Comparison of ENCODE assay signal across 33 cellular contexts in genomic region chr2:178473931-178474330, GRCh38. TPM values are rescaled to one million over a fixed set of nuclear protein-coding genes. Genes with fewer than 3 reads are reported as not detected.
A peak's percentile ranks its signal among the peaks of the same experiment; 100 is the strongest.
DNase-seq lines count a peak whose midpoint lies in the region; ATAC-seq and TF ChIP-seq lines count a peak whose summit lies in the region.
"Had no signal": no experiment of that assay in that cellular context is flagged by ENCODE, and none has a peak within 500 bp of the region (broad histone marks: within the 10 kb centered on the region; RNA-seq: fewer than 3 reads in every experiment).

No MANE protein-coding gene starts in this region.

- peaks cover 16% of the 10 kb centered on the region for H3K36me3 Mint-ChIP-seq in brain
- H3K36me3 Mint-ChIP-seq: immature natural killer cell; mesothelial cell of epicardium; natural killer cell treated with Interleukin-12 subunit alpha and Interleukin-12 subunit beta and Interleukin-15 and Interleukin-18, amount 100 ng/mL, for 72 hours; stimulated activated memory B cell treated with anti-CD40 and anti-IgM and Interleukin-4, amounts not matched to agents 10 μg/mL and 1 μg/mL and 100 μg/mL, for 72 hours had no signal

- H3K27ac Mint-ChIP-seq in brain: peak overlapping the region in 1 of 5 experiments; percentile 42
- H3K27ac Mint-ChIP-seq: activated T-cell treated with anti-CD3 and anti-CD28 coated beads, Interleukin-2, amount 50 U/mL, for 24 hours; IgD-negative memory B cell; natural killer cell treated with Interleukin-12 subunit alpha and Interleukin-12 subunit beta and Interleukin-15 and Interleukin-18, amount 100 ng/mL, for 72 hours; stimulated activated memory B cell treated with anti-CD40 and anti-IgM and Interleukin-4, amounts not matched to agents 10 μg/mL and 1 μg/mL and 100 μg/mL, for 72 hours; T-helper 17 cell had no signal

- H3K9me3 Mint-ChIP-seq in brain: peaks cover 0 to 4% (median 0%) of the 10 kb centered on the region in 5 experiments
- H3K9me3 Mint-ChIP-seq: activated T-cell treated with anti-CD3 and anti-CD28 coated beads, Interleukin-2, amount 50 U/mL, for 24 hours; IgD-negative memory B cell; immature natural killer cell; mesothelial cell of epicardium; natural killer cell treated with Interleukin-12 subunit alpha and Interleukin-12 subunit beta and Interleukin-15 and Interleukin-18, amount 100 ng/mL, for 72 hours; stimulated activated memory B cell treated with anti-CD40 and anti-IgM and Interleukin-4, amounts not matched to agents 10 μg/mL and 1 μg/mL and 100 μg/mL, for 72 hours had no signal

- H3K4me3 Mint-ChIP-seq in brain: peak overlapping the region in 4 of 5 experiments; percentile 24 to 53 (median 46)
- H3K4me3 Mint-ChIP-seq: activated T-cell treated with anti-CD3 and anti-CD28 coated beads, Interleukin-2, amount 50 U/mL, for 24 hours; immature natural killer cell; mesothelial cell of epicardium; natural killer cell treated with Interleukin-12 subunit alpha and Interleukin-12 subunit beta and Interleukin-15 and Interleukin-18, amount 100 ng/mL, for 72 hours; stimulated activated memory B cell treated with anti-CD40 and anti-IgM and Interleukin-4, amounts not matched to agents 10 μg/mL and 1 μg/mL and 100 μg/mL, for 72 hours had no signal

- no peak overlapping the region for H3K4me3 ChIP-seq in AG10803 (ENCODE audit: low read length)
- H3K4me3 ChIP-seq: A549, adrenal gland, BLaER1, GM12878, left lung, pancreas, right atrium auricular region, spleen, suprapubic skin had no signal

- TF ChIP-seq POLR2A in GM18505 (IDR thresholded peaks at IDR 0.05; ENCODE audit: borderline replicate concordance, extremely low read depth, insufficient read depth, insufficient read length): no peak

- H3K4me1 Mint-ChIP-seq in brain: peaks cover 46% of the 10 kb centered on the region

- DNase-seq in AG10803 (ENCODE audit: low read depth) (peak; percentile 31), M059J (ENCODE audit: low read depth) (peak; percentile 40), kidney glomerular epithelial cell (lab: John Stamatoyannopoulos, UW) (peak; percentile 26), NCI-H524 (lab: John Stamatoyannopoulos, UW) (no peak), anterior cingulate cortex (lab: John Stamatoyannopoulos, UW) (no peak), GM19238 (ENCODE audit: insufficient read length, low spot score) (no peak)
- DNase-seq: activated CD4-positive, alpha-beta T cell treated with anti-CD3 and anti-CD28 coated beads for 4 hours; activated naive CD4-positive, alpha-beta T cell; activated T-cell treated with anti-CD3 and anti-CD28 coated beads, Interleukin-2, amount 50 U/mL, for 24 hours; COR-L47; dermis blood vessel endothelial cell; DMS79; foreskin melanocyte; immature natural killer cell; left lung; NCI-H1417 treated with DMSO at 0.1 percent for 48 hours; pancreas; spleen; stimulated activated CD4-positive, alpha-beta T cell treated with anti-CD3 and anti-CD28 coated beads, Interleukin-4, amount 100 ng/mL, for 1 hour; T-helper 17 cell had no signal

- no peak for TF ChIP-seq CTCF in AG10803 (conservative IDR thresholded peaks at IDR 0.05; ENCODE audit: low read length)
- TF ChIP-seq CTCF in brain (conservative IDR thresholded peaks at IDR 0.05): no peak

- ATAC-seq in GM18505 (IDR thresholded peaks at IDR 0.05; ENCODE audit: unreplicated experiment): no peak
- ATAC-seq: A549; GM12878; HCT116; left lung; natural killer cell treated with Interleukin-12 subunit alpha and Interleukin-12 subunit beta and Interleukin-15 and Interleukin-18, amount 100 ng/mL, for 72 hours; pancreas; stimulated activated memory B cell treated with anti-CD40 and anti-IgM and Interleukin-4, amounts not matched to agents 10 μg/mL and 1 μg/mL and 100 μg/mL, for 72 hours; T-helper 17 cell had no signal

- H3K27me3 Mint-ChIP-seq in brain: no peaks in the 10 kb centered on the region
- H3K27me3 Mint-ChIP-seq: activated T-cell treated with anti-CD3 and anti-CD28 coated beads, Interleukin-2, amount 50 U/mL, for 24 hours; IgD-negative memory B cell; natural killer cell treated with Interleukin-12 subunit alpha and Interleukin-12 subunit beta and Interleukin-15 and Interleukin-18, amount 100 ng/mL, for 72 hours; stimulated activated memory B cell treated with anti-CD40 and anti-IgM and Interleukin-4, amounts not matched to agents 10 μg/mL and 1 μg/mL and 100 μg/mL, for 72 hours; T-helper 17 cell had no signal

RNA-seq across cellular contexts. Expression of gene FKBP7, which starts 4.5 kb away (rescaled TPM):
- total RNA-seq in M059J (2014; rRNA removed; shearing (Covaris generic)): 35.4 and 49.4 TPM in 2 replicates
- 11.1 TPM for polyA plus RNA-seq in brain (ENCODE audit: insufficient read depth, low read depth, low replicate concordance)

RNA-seq across cellular contexts. Expression of gene PLEKHA3, which starts 6.3 kb away (rescaled TPM):
- total RNA-seq in M059J (2014; rRNA removed; shearing (Covaris generic)): 7.6 and 17.0 TPM in 2 replicates
- 6.4 TPM for polyA plus RNA-seq in brain (ENCODE audit: insufficient read depth, low read depth, low replicate concordance)

RNA-seq across cellular contexts. Expression of gene PJVK, which starts 22.8 kb away (rescaled TPM):
- total RNA-seq in M059J (2014; rRNA removed; shearing (Covaris generic)): not detected in 2 replicates
- polyA plus RNA-seq in brain (ENCODE audit: insufficient read depth, low read depth, low replicate concordance): 0.22 TPM

RNA-seq across cellular contexts. Expression of gene PRKRA, which starts 23.0 kb away (rescaled TPM):
- total RNA-seq in M059J (2014; rRNA removed; shearing (Covaris generic)): 41.5 and 53.7 TPM in 2 replicates
- 54.4 TPM for polyA plus RNA-seq in brain (ENCODE audit: insufficient read depth, low read depth, low replicate concordance)

Comparison
In these comparisons a context has a peak if more than half of its experiments do, and no peak if none do; other contexts are left out.
1. DNase-seq: peak in AG10803 (single experiment), M059J (single experiment) and kidney glomerular epithelial cell (single experiment); none in NCI-H524 (0 of 2), anterior cingulate cortex (0 of 58) and GM19238 (single experiment).